In genomic region chr1:2878591-2878990, GRCh38 we compare ENCODE assay signal across 1 cellular context.
TF ChIP-seq lines count a peak whose summit lies in the region.

No MANE protein-coding gene starts in this region.

TF ChIP-seq in H1, 55 proteins besides CTCF, POLR2A, EP300 and RAD21 (continued from another document):
- TF ChIP-seq, protein P1, sequence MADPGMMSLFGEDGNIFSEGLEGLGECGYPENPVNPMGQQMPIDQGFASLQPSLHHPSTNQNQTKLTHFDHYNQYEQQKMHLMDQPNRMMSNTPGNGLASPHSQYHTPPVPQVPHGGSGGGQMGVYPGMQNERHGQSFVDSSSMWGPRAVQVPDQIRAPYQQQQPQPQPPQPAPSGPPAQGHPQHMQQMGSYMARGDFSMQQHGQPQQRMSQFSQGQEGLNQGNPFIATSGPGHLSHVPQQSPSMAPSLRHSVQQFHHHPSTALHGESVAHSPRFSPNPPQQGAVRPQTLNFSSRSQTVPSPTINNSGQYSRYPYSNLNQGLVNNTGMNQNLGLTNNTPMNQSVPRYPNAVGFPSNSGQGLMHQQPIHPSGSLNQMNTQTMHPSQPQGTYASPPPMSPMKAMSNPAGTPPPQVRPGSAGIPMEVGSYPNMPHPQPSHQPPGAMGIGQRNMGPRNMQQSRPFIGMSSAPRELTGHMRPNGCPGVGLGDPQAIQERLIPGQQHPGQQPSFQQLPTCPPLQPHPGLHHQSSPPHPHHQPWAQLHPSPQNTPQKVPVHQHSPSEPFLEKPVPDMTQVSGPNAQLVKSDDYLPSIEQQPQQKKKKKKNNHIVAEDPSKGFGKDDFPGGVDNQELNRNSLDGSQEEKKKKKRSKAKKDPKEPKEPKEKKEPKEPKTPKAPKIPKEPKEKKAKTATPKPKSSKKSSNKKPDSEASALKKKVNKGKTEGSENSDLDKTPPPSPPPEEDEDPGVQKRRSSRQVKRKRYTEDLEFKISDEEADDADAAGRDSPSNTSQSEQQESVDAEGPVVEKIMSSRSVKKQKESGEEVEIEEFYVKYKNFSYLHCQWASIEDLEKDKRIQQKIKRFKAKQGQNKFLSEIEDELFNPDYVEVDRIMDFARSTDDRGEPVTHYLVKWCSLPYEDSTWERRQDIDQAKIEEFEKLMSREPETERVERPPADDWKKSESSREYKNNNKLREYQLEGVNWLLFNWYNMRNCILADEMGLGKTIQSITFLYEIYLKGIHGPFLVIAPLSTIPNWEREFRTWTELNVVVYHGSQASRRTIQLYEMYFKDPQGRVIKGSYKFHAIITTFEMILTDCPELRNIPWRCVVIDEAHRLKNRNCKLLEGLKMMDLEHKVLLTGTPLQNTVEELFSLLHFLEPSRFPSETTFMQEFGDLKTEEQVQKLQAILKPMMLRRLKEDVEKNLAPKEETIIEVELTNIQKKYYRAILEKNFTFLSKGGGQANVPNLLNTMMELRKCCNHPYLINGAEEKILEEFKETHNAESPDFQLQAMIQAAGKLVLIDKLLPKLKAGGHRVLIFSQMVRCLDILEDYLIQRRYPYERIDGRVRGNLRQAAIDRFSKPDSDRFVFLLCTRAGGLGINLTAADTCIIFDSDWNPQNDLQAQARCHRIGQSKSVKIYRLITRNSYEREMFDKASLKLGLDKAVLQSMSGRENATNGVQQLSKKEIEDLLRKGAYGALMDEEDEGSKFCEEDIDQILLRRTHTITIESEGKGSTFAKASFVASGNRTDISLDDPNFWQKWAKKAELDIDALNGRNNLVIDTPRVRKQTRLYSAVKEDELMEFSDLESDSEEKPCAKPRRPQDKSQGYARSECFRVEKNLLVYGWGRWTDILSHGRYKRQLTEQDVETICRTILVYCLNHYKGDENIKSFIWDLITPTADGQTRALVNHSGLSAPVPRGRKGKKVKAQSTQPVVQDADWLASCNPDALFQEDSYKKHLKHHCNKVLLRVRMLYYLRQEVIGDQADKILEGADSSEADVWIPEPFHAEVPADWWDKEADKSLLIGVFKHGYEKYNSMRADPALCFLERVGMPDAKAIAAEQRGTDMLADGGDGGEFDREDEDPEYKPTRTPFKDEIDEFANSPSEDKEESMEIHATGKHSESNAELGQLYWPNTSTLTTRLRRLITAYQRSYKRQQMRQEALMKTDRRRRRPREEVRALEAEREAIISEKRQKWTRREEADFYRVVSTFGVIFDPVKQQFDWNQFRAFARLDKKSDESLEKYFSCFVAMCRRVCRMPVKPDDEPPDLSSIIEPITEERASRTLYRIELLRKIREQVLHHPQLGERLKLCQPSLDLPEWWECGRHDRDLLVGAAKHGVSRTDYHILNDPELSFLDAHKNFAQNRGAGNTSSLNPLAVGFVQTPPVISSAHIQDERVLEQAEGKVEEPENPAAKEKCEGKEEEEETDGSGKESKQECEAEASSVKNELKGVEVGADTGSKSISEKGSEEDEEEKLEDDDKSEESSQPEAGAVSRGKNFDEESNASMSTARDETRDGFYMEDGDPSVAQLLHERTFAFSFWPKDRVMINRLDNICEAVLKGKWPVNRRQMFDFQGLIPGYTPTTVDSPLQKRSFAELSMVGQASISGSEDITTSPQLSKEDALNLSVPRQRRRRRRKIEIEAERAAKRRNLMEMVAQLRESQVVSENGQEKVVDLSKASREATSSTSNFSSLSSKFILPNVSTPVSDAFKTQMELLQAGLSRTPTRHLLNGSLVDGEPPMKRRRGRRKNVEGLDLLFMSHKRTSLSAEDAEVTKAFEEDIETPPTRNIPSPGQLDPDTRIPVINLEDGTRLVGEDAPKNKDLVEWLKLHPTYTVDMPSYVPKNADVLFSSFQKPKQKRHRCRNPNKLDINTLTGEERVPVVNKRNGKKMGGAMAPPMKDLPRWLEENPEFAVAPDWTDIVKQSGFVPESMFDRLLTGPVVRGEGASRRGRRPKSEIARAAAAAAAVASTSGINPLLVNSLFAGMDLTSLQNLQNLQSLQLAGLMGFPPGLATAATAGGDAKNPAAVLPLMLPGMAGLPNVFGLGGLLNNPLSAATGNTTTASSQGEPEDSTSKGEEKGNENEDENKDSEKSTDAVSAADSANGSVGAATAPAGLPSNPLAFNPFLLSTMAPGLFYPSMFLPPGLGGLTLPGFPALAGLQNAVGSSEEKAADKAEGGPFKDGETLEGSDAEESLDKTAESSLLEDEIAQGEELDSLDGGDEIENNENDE (IDR thresholded peaks at IDR 0.05; ENCODE audit: insufficient replicate concordance, low read length), result no peak
- TF ChIP-seq NANOG (IDR thresholded peaks at IDR 0.05; ENCODE audit: insufficient read depth, low read depth, low read length, poor library complexity, severe bottlenecking) (no peak), PHF8 (conservative IDR thresholded peaks at IDR 0.05; ENCODE audit: low read depth, low read length) (no peak), TBP (IDR thresholded peaks at IDR 0.05; ENCODE audit: low read depth, low read length) (no peak), BCL11A (IDR thresholded peaks at IDR 0.05; ENCODE audit: low read depth in 2 of 2, low read length in 2 of 2) (no peak), KDM1A (IDR thresholded peaks at IDR 0.05; ENCODE audit: borderline replicate concordance, low read length) (no peak), GTF2F1 (IDR thresholded peaks at IDR 0.05; ENCODE audit: borderline replicate concordance, low read depth, low read length) (no peak), CHD2 (IDR thresholded peaks at IDR 0.05; ENCODE audit: low read length) (no peak), KDM5A (IDR thresholded peaks at IDR 0.05; ENCODE audit: low read length) (no peak)
TF ChIP-seq in H1: peak in this region for 0.
